ENCODE assay signal across 10 cellular contexts in the genomic region with DNA sequence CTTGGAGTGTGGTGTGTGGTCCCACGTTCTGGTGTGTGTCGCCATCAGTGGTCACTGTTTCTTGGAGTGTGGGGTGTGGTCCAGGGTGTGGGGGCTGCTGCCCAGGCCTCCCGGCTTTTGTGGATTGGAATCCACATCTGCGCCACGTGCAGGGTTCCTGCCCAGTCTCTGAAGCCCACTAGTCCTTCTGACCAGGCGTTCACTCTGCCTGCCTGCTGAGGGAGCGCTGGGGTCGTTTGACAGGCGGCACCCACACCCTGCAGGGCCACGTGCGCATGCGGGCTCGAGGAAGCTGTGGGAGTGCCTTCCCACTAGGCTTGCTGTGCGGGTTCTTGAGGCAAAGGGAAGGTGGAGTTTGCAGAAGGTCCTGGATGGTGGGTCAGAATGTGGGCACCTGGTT. TPM values are rescaled to one million over a fixed set of nuclear protein-coding genes. Genes with fewer than 3 reads are reported as not detected.
DNase-seq lines count a peak whose midpoint lies in the region; ATAC-seq and TF ChIP-seq lines count a peak whose summit lies in the region.
"Had no signal": no experiment of that assay in that cellular context is flagged by ENCODE, and none has a peak within 500 bp of the region (broad histone marks: within the 10 kb centered on the region; RNA-seq: fewer than 3 reads in every experiment).

No MANE protein-coding gene starts in this region.

- intact Hi-C loops in thyroid gland (cut with DNase I) = no loop called here

- CTCF ChIA-PET in activated naive CD4-positive, alpha-beta T cell treated with anti-CD3 and anti-CD28 coated beads, Interleukin-2, amount 10 ng/mL, durations not matched to agents 7 days and 5 days (lab: Charles Lee) = no interaction called here

- peaks cover 11% of the 10 kb centered on the region for H3K36me3 Mint-ChIP-seq in activated naive CD4-positive, alpha-beta T cell treated with anti-CD3 and anti-CD28 coated beads, Interleukin-2, amount 10 ng/mL, durations not matched to agents 7 days and 5 days
- peaks cover 4 to 8% of the 10 kb centered on the region in 2 donors for H3K36me3 Mint-ChIP-seq in naive B cell

- H3K4me3 ChIP-seq in thyroid gland (replicated peaks in 1 of 3) = no peak overlapping the region
- H3K4me3 ChIP-seq: GM23338, mucosa of descending colon had no signal

- WGBS in thyroid gland, 2 donors = 71 to 87% methylated on average over 3 to 10 of the region's 14 CpGs

- no peaks in the 10 kb centered on the region for H3K27me3 Mint-ChIP-seq in activated naive CD4-positive, alpha-beta T cell treated with anti-CD3 and anti-CD28 coated beads, Interleukin-2, amount 10 ng/mL, durations not matched to agents 7 days and 5 days
- H3K27me3 Mint-ChIP-seq in naive B cell = no peaks in the 10 kb centered on the region

- H3K9me3 Mint-ChIP-seq in activated naive CD4-positive, alpha-beta T cell treated with anti-CD3 and anti-CD28 coated beads, Interleukin-2, amount 10 ng/mL, durations not matched to agents 7 days and 5 days = peaks cover 6% of the 10 kb centered on the region
- H3K9me3 Mint-ChIP-seq in naive B cell = peaks cover 0 to 6% (median 4%) of the 10 kb centered on the region in 7 donors
- H3K9me3 Mint-ChIP-seq: GM23338 had no signal

- peak overlapping the region; percentile 81 for H3K27ac Mint-ChIP-seq in activated naive CD4-positive, alpha-beta T cell treated with anti-CD3 and anti-CD28 coated beads, Interleukin-2, amount 10 ng/mL, durations not matched to agents 7 days and 5 days
- H3K27ac Mint-ChIP-seq in naive B cell = peak overlapping the region; percentile 98 to 100 (median 98)
- H3K27ac Mint-ChIP-seq: GM23338 had no signal

- H3K27ac ChIP-seq in caudate nucleus (ENCODE audit: low read depth, low read length) = peak overlapping the region; percentile 54
- peak overlapping the region in 2 of 3 donors; percentile 24 to 59 for H3K27ac ChIP-seq in thyroid gland

- DNase-seq in activated naive CD4-positive, alpha-beta T cell treated with anti-CD3 and anti-CD28 coated beads, Interleukin-2, amount 10 ng/mL, durations not matched to agents 7 days and 5 days = no peak
- no peak for DNase-seq in activated naive CD4-positive, alpha-beta T cell treated with Interleukin-2 at 50 U/mL for 16 hours
- DNase-seq in caudate nucleus (lab: John Stamatoyannopoulos, UW) (peak in 12 of 61 donors; percentile 16 to 65 (median 44)), naive B cell (no peak), thyroid gland (no peak), DMS153 (lab: John Stamatoyannopoulos, UW) (no peak), NCI-H1436 (lab: John Stamatoyannopoulos, UW) (no peak), ecto neural progenitor cell (ENCODE audit: low spot score) (no peak)
- DNase-seq: mucosa of descending colon had no signal

- no peaks in the 10 kb centered on the region for H3K9me3 ChIP-seq in thyroid gland
- H3K9me3 ChIP-seq: mucosa of descending colon had no signal

- no peak for TF ChIP-seq CTCF in thyroid gland (IDR thresholded peaks at IDR 0.05)

- peaks cover 2 to 29% of the 10 kb centered on the region in 2 donors for H3K4me1 ChIP-seq in thyroid gland

- H3K27me3 ChIP-seq in thyroid gland = no peaks in the 10 kb centered on the region

- TF ChIP-seq POLR2A in thyroid gland (IDR thresholded peaks at IDR 0.05) = no peak

- H3K4me1 Mint-ChIP-seq in activated naive CD4-positive, alpha-beta T cell treated with anti-CD3 and anti-CD28 coated beads, Interleukin-2, amount 10 ng/mL, durations not matched to agents 7 days and 5 days = peaks cover 57% of the 10 kb centered on the region
- H3K4me1 Mint-ChIP-seq in naive B cell = peaks cover 60 to 86% (median 74%) of the 10 kb centered on the region in 3 donors

- H3K36me3 ChIP-seq in thyroid gland = no peaks in the 10 kb centered on the region

- H3K4me3 Mint-ChIP-seq in activated naive CD4-positive, alpha-beta T cell treated with anti-CD3 and anti-CD28 coated beads, Interleukin-2, amount 10 ng/mL, durations not matched to agents 7 days and 5 days = no peak overlapping the region
- peak overlapping the region; percentile 80 to 94 (median 90) for H3K4me3 Mint-ChIP-seq in naive B cell
- H3K4me3 Mint-ChIP-seq: GM23338 had no signal

- ATAC-seq in naive B cell (ENCODE audit: low read depth in 2 of 2) = no peak
- ATAC-seq: GM23338, mucosa of descending colon had no signal

RNA-seq across cellular contexts. Expression of gene INPP5A, which starts 51.4 kb away (rescaled TPM):
- 1 to 10 TPM; 1.3 to 6.7 (median 2.1) TPM for polyA plus RNA-seq in naive B cell (ENCODE audit: low read depth in 6 of 6)
- 10 to 100 TPM; 30.4 to 75.8 (median 41.1) TPM for total RNA-seq in thyroid gland
